In genomic region chr1:39635205-39635870, GRCh38 we compare ENCODE assay signal across 21 cellular contexts. TPM values are rescaled to one million over a fixed set of nuclear protein-coding genes. Genes with fewer than 3 reads are reported as not detected.
A peak's percentile ranks its signal among the peaks of the same experiment; 100 is the strongest.
DNase-seq lines count a peak whose midpoint lies in the region; ATAC-seq lines count a peak whose summit lies in the region.
"Had no signal": no experiment of that assay in that cellular context is flagged by ENCODE, and none has a peak within 500 bp of the region (broad histone marks: within the 10 kb centered on the region; RNA-seq: fewer than 3 reads in every experiment).

No MANE protein-coding gene starts in this region.

- peaks cover 47 to 69% of the 10 kb centered on the region in 2 donors for H3K27me3 Mint-ChIP-seq in stimulated activated naive B cell treated with anti-CD40 and anti-IgM and Interleukin-4, amounts not matched to agents 10 μg/mL and 1 μg/mL and 100 μg/mL, for 72 hours

- H3K36me3 Mint-ChIP-seq in stimulated activated naive B cell treated with anti-CD40 and anti-IgM and Interleukin-4, amounts not matched to agents 10 μg/mL and 1 μg/mL and 100 μg/mL, for 72 hours = no peaks in the 10 kb centered on the region
- H3K36me3 Mint-ChIP-seq: CD8-positive, alpha-beta T cell; memory B cell had no signal

- intact Hi-C loops in Right ventricle myocardium inferior (cut with DNase I) = no loop called here
- intact Hi-C loops in cardiac septum (cut with DNase I) = no loop called here
- intact Hi-C loops in left cardiac atrium (cut with DNase I) = no loop called here
- intact Hi-C loops in sciatic nerve (cut with DNase I) = no loop called here

- no peaks in the 10 kb centered on the region for H3K9me3 Mint-ChIP-seq in stimulated activated naive B cell treated with anti-CD40 and anti-IgM and Interleukin-4, amounts not matched to agents 10 μg/mL and 1 μg/mL and 100 μg/mL, for 72 hours
- H3K9me3 Mint-ChIP-seq: CD8-positive, alpha-beta T cell; central memory CD8-positive, alpha-beta T cell; memory B cell had no signal

- H3K27ac Mint-ChIP-seq in stimulated activated naive B cell treated with anti-CD40 and anti-IgM and Interleukin-4, amounts not matched to agents 10 μg/mL and 1 μg/mL and 100 μg/mL, for 72 hours = no peak overlapping the region
- H3K27ac Mint-ChIP-seq: CD8-positive, alpha-beta T cell; memory B cell had no signal

- H3K4me1 Mint-ChIP-seq in stimulated activated naive B cell treated with anti-CD40 and anti-IgM and Interleukin-4, amounts not matched to agents 10 μg/mL and 1 μg/mL and 100 μg/mL, for 72 hours = peaks cover 0 to 2% of the 10 kb centered on the region in 2 donors
- H3K4me1 Mint-ChIP-seq: central memory CD8-positive, alpha-beta T cell; memory B cell had no signal

- H3K4me3 Mint-ChIP-seq in stimulated activated naive B cell treated with anti-CD40 and anti-IgM and Interleukin-4, amounts not matched to agents 10 μg/mL and 1 μg/mL and 100 μg/mL, for 72 hours = no peak overlapping the region
- H3K4me3 Mint-ChIP-seq: CD8-positive, alpha-beta T cell; central memory CD8-positive, alpha-beta T cell; memory B cell had no signal

- ATAC-seq in Right ventricle myocardium inferior = peak; percentile 75
- ATAC-seq in left cardiac atrium = peak; percentile 7 to 25
- ATAC-seq in sciatic nerve = peak; percentile 86
- ATAC-seq in GM21737 (IDR thresholded peaks at IDR 0.05; ENCODE audit: unreplicated experiment) = no peak
- no peak for ATAC-seq in stimulated activated naive B cell treated with anti-CD40 and anti-IgM and Interleukin-4, amounts not matched to agents 10 μg/mL and 1 μg/mL and 100 μg/mL, for 72 hours (replicated peaks)
- ATAC-seq: CD8-positive, alpha-beta T cell had no signal

- DNase-seq in Right ventricle myocardium inferior (ENCODE audit: missing footprints) = peak; percentile 82
- DNase-seq in cardiac septum (ENCODE audit: low spot score) = no peak
- DNase-seq in left cardiac atrium = peak; percentile 53
- no peak for DNase-seq in sciatic nerve (ENCODE audit: low spot score)
- no peak for DNase-seq in stimulated activated naive B cell treated with anti-CD40 and anti-IgM and Interleukin-4, amounts not matched to agents 10 μg/mL and 1 μg/mL and 100 μg/mL, for 72 hours
- DNase-seq in medulla oblongata (ENCODE audit: extremely low spot score) = no peak
- no peak for DNase-seq in cerebellar nuclear complex (lab: John Stamatoyannopoulos, UW)
- DNase-seq: 8988T; activated CD4-positive, alpha-beta T cell treated with anti-CD3 and anti-CD28 coated beads for 1 hour; activated CD8-positive, alpha-beta memory T cell treated with anti-CD3 and anti-CD28 coated beads, Interleukin-2, amount 50 U/mL, for 4 hours; activated naive CD4-positive, alpha-beta T cell treated with anti-CD3 and anti-CD28 coated beads, Interleukin-2, amount 50 U/mL, for 16 hours; CD8-positive, alpha-beta T cell; GF-D8; nucleus accumbens; stimulated activated CD4-positive, alpha-beta T cell treated with anti-CD3 and anti-CD28 coated beads, Interleukin-15, amount 100 ng/mL, for 24 hours; T-helper 2 cell had no signal

RNA-seq across cellular contexts. Expression of gene HEYL, which starts 4.1 kb away (rescaled TPM):
- total RNA-seq in Right ventricle myocardium inferior (19.8 TPM), cardiac septum (20.5 TPM), left cardiac atrium (10 to 100 TPM; 19.1 to 40.0 TPM), sciatic nerve (10.6 TPM)
- total RNA-seq: CD8-positive, alpha-beta T cell; endothelial cell of umbilical vein had no signal

RNA-seq across cellular contexts. Expression of gene NT5C1A, which starts 36.6 kb away (rescaled TPM):
- total RNA-seq in Right ventricle myocardium inferior = 31.3 TPM
- total RNA-seq in cardiac septum = 25.0 TPM
- 10 to 100 TPM; 10.6 to 22.8 TPM for total RNA-seq in left cardiac atrium
- 1.4 TPM for total RNA-seq in sciatic nerve
- total RNA-seq: endothelial cell of umbilical vein, suprapubic skin had no signal

RNA-seq across cellular contexts. Expression of gene HPCAL4, which starts 55.9 kb away (rescaled TPM):
- total RNA-seq in Right ventricle myocardium inferior (2.5 TPM), cardiac septum (0.05 TPM), left cardiac atrium (1 to 10 TPM in 1 of 2 donors, under 1 TPM in 1; 0.58 to 2.6 TPM), sciatic nerve (not detected)
- total RNA-seq: endothelial cell of umbilical vein had no signal

RNA-seq across cellular contexts. Expression of gene PABPC4, which starts 58.7 kb away (rescaled TPM):
- total RNA-seq in Right ventricle myocardium inferior (196 TPM), cardiac septum (239 TPM), left cardiac atrium (100 to 1,000 TPM; 206 to 343 TPM), sciatic nerve (168 TPM)

Comparison
In these comparisons a context has a peak if more than half of its experiments do, and no peak if none do; other contexts are left out.
1. DNase-seq: peak in Right ventricle myocardium inferior (single experiment) and left cardiac atrium (single experiment); none in cardiac septum (single experiment), sciatic nerve (single experiment), stimulated activated naive B cell treated with anti-CD40 and anti-IgM and Interleukin-4, amounts not matched to agents 10 μg/mL and 1 μg/mL and 100 μg/mL, for 72 hours (single experiment), medulla oblongata (single experiment) and cerebellar nuclear complex (0 of 2).
2. ATAC-seq: peak in Right ventricle myocardium inferior (single experiment), left cardiac atrium (2 of 2) and sciatic nerve (single experiment); none in GM21737 (single experiment) and stimulated activated naive B cell treated with anti-CD40 and anti-IgM and Interleukin-4, amounts not matched to agents 10 μg/mL and 1 μg/mL and 100 μg/mL, for 72 hours (0 of 2).